10 cellular contexts compared by ENCODE assay signal in the genomic region with DNA sequence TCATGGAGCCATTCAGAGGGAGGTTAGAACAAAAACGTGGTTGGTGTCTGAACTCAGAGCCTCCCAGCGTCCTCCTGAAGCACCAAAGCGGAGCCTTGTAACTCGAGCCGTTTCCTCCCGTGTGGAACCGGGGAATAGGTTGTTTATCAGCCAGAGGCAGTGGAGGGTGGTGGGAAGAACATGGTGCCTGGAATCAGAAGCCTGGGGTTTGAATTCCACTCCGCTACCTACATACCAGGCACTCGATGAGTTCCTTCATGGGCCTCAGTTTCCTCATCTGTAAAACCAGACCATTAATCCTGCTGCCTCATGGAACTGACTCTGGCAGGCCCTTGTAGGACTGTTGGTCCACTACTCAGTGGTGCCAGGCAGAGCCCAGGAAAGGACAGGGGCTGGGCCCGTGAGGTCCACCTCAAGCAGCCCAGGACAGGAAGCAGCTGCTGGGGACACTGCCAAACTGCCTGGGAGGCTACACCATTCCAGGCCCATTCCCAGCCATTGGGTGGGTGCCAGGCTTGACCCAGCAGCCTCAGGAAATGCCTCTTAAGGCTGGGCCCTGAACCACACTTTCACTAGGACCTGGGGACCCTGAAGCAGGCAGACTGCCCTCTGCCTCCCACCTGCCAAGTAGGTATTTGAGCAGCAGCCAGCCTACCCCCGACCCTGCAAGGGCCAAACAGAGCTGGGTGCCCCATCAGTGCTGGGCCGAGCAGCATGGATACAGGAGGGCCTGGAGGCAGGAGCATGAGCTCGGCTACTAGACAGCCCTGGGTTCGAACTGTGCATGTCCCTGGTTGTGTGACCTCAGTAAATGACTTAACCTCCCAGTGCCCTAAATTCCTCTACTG. TPM values are rescaled to one million over a fixed set of nuclear protein-coding genes. Genes with fewer than 3 reads are reported as not detected.
DNase-seq lines count a peak whose midpoint lies in the region; FAIRE-seq and TF ChIP-seq lines count a peak whose summit lies in the region.
"Had no signal": no experiment of that assay in that cellular context is flagged by ENCODE, and none has a peak within 500 bp of the region (broad histone marks: within the 10 kb centered on the region; RNA-seq: fewer than 3 reads in every experiment).

No MANE protein-coding gene starts in this region.

- H3K9ac ChIP-seq in astrocyte (ENCODE audit: low read length) = no peak overlapping the region

- no peaks in the 10 kb centered on the region for H3K9me3 Mint-ChIP-seq in astrocyte (ENCODE audit: unreplicated experiment)

- peak overlapping the region; percentile 0 for H2AFZ ChIP-seq in astrocyte (ENCODE audit: low read depth, low read length)

- H3K4me1 Mint-ChIP-seq in astrocyte (ENCODE audit: low read depth, unreplicated experiment) = peaks cover 8% of the 10 kb centered on the region

- intact Hi-C loops in tibial artery (cut with DNase I; ENCODE audit: low total_unique reads) (no loop called here), vagina (cut with DNase I) (no loop called here)

- TF ChIP-seq CTCF in astrocyte (IDR thresholded peaks at IDR 0.05; ENCODE audit: insufficient read depth, low read depth, low read length) (no peak), tibial artery (IDR thresholded peaks at IDR 0.05) (no peak), vagina (IDR thresholded peaks at IDR 0.05) (no peak)

- H3K4me3 Mint-ChIP-seq in astrocyte (ENCODE audit: unreplicated experiment) = no peak overlapping the region

- no peaks in the 10 kb centered on the region for H3K79me2 ChIP-seq in astrocyte (ENCODE audit: insufficient read depth, low read length)

- H3K4me3 ChIP-seq in astrocyte (ENCODE audit: insufficient read depth, low read depth, low read length) (no peak overlapping the region), tibial artery (no peak overlapping the region), vagina (no peak overlapping the region)
- H3K4me3 ChIP-seq: left lung had no signal

- H3K27ac ChIP-seq in astrocyte (ENCODE audit: low read depth, low read length) (no peak overlapping the region), tibial artery (peak overlapping the region; percentile 72 to 79), vagina (no peak overlapping the region)

- TF ChIP-seq POLR2A in vagina (IDR thresholded peaks at IDR 0.05) = no peak

- H3K36me3 ChIP-seq in astrocyte (ENCODE audit: insufficient read depth, low read length) (no peaks in the 10 kb centered on the region), tibial artery (peaks cover 9 to 28% (median 22%) of the 10 kb centered on the region in 3 donors), vagina (peaks cover 0 to 15% of the 10 kb centered on the region in 2 donors)

- H4K20me1 ChIP-seq in astrocyte (ENCODE audit: insufficient read depth, low read length) = no peaks in the 10 kb centered on the region

- H3K27me3 Mint-ChIP-seq in astrocyte (ENCODE audit: low read depth, unreplicated experiment) = peaks cover 7% of the 10 kb centered on the region

- no peaks in the 10 kb centered on the region for H3K9me3 ChIP-seq in astrocyte (ENCODE audit: insufficient read depth, low read depth, low read length)
- no peaks in the 10 kb centered on the region for H3K9me3 ChIP-seq in tibial artery
- no peaks in the 10 kb centered on the region for H3K9me3 ChIP-seq in vagina
- H3K9me3 ChIP-seq: left lung had no signal

- no peak overlapping the region for H3K4me2 ChIP-seq in astrocyte (ENCODE audit: low read length)

- peaks cover 14% of the 10 kb centered on the region for H3K4me1 ChIP-seq in astrocyte (ENCODE audit: insufficient read depth, low read length)
- peaks cover 0 to 36% (median 31%) of the 10 kb centered on the region in 4 donors for H3K4me1 ChIP-seq in tibial artery
- H3K4me1 ChIP-seq in vagina = peaks cover 23% of the 10 kb centered on the region

- DNase-seq in NCI-H2196 (lab: John Stamatoyannopoulos, UW; ENCODE audit: unreplicated experiment) = peak; percentile 41
- no peak for DNase-seq in NCI-H2196 treated with DMSO at 0.1 percent for 48 hours (lab: John Stamatoyannopoulos, UW; ENCODE audit: unreplicated experiment)
- DNase-seq in astrocyte (ENCODE audit: low read depth) = peak; percentile 37
- peak; percentile 59 for DNase-seq in iPS-NIHi7 (ENCODE audit: extremely low spot score)
- DNase-seq in tibial artery = peak; percentile 38 to 86
- DNase-seq in RKO (ENCODE audit: low spot score) = no peak
- DNase-seq in vagina (ENCODE audit: extremely low spot score in 2 of 2) = no peak
- DNase-seq in amniotic stem cell (lab: John Stamatoyannopoulos, UW) = no peak
- DNase-seq: AML-193, left lung had no signal

- no peak for FAIRE-seq in astrocyte (lab: Jason Lieb, UNC)

- peaks cover 5% of the 10 kb centered on the region for H3K36me3 Mint-ChIP-seq in astrocyte (ENCODE audit: low read depth, unreplicated experiment)

- H3K27ac Mint-ChIP-seq in astrocyte (ENCODE audit: unreplicated experiment) = no peak overlapping the region

- no peaks in the 10 kb centered on the region for H3K27me3 ChIP-seq in astrocyte (ENCODE audit: insufficient read depth, low read length)
- no peaks in the 10 kb centered on the region for H3K27me3 ChIP-seq in tibial artery
- H3K27me3 ChIP-seq in vagina = no peaks in the 10 kb centered on the region
- H3K27me3 ChIP-seq: left lung had no signal

RNA-seq across cellular contexts. Expression of a gene that starts 33.4 kb away (rescaled TPM):
- total RNA-seq in astrocyte (25.4 and 28.8 TPM in 2 replicates), vagina (32.2 TPM)

Comparison
In these comparisons a context has a peak if more than half of its experiments do, and no peak if none do; other contexts are left out.
1. DNase-seq: peak in NCI-H2196 (single experiment), astrocyte (single experiment), iPS-NIHi7 (single experiment) and tibial artery (2 of 2); none in NCI-H2196 treated with DMSO at 0.1 percent for 48 hours (single experiment), RKO (single experiment), vagina (0 of 2) and amniotic stem cell (single experiment).
2. H3K27ac ChIP-seq: peak in tibial artery (2 of 2); none in astrocyte (single experiment) and vagina (single experiment).